23 cellular contexts compared by ENCODE assay signal in genomic region chr15:28023933-28024888, GRCh38.
"Had no signal": no experiment of that assay in that cellular context is flagged by ENCODE, and none has a peak within 500 bp of the region (broad histone marks: within the 10 kb centered on the region; RNA-seq: fewer than 3 reads in every experiment).

No MANE protein-coding gene starts in this region.

- H3K4me2 ChIP-seq: smooth muscle cell had no signal

- H3K9me3 ChIP-seq: heart right ventricle, left ventricle myocardium inferior, right atrium auricular region, suprapubic skin, tibial nerve had no signal

- H3K27me3 ChIP-seq: dorsolateral prefrontal cortex, heart right ventricle, right atrium auricular region, suprapubic skin, tibial nerve had no signal

- H3K4me1 ChIP-seq: heart right ventricle, left ventricle myocardium inferior, parathyroid adenoma, right atrium auricular region, suprapubic skin, tibial nerve had no signal

- H2AFZ ChIP-seq: parathyroid adenoma had no signal

- H3K79me2 ChIP-seq: parathyroid adenoma had no signal

- H3K27ac ChIP-seq: heart right ventricle, left ventricle myocardium inferior, parathyroid adenoma, right atrium auricular region, suprapubic skin, tibial nerve, WERI-Rb-1 had no signal

- ATAC-seq: heart right ventricle had no signal

- H3K4me3 ChIP-seq: dorsolateral prefrontal cortex, heart right ventricle, left ventricle myocardium inferior, right atrium auricular region, smooth muscle cell, suprapubic skin, tibial nerve had no signal

- DNase-seq: activated CD4-positive, alpha-beta memory T cell treated with anti-CD3 and anti-CD28 coated beads for 36 hours; activated CD4-positive, alpha-beta T cell treated with anti-CD3 and anti-CD28 coated beads, Interleukin-2, amount 10 ng/mL, durations not matched to agents 24 days and 14 days; activated CD4-positive, CD25-positive, alpha-beta regulatory T cell treated with anti-CD3 and anti-CD28 coated beads, Interleukin-2, amount 50 U/mL, for 72 hours; activated CD8-positive, alpha-beta memory T cell treated with anti-CD3 and anti-CD28 coated beads, Interleukin-2, amount 50 U/mL, for 48 hours; activated gamma-delta T cell; activated naive CD4-positive, alpha-beta T cell treated with anti-CD3 and anti-CD28 coated beads, Interleukin-2, amount 50 U/mL, for 16 hours; activated T-cell treated with anti-CD3 and anti-CD28 coated beads, Interleukin-2, amount 50 U/mL, for 24 hours; effector memory CD4-positive, alpha-beta T cell; erythroblast; foreskin fibroblast; heart right ventricle; left ventricle myocardium inferior; nephron progenitor cell; nucleus accumbens; stimulated activated CD4-positive, alpha-beta T cell treated with anti-CD3 and anti-CD28 coated beads, Interleukin-1b, Interleukin-23, amount 100 ng/mL, for 48 hours; stimulated activated naive CD4-positive, alpha-beta T cell; WERI-Rb-1 had no signal

- H3K36me3 ChIP-seq: heart right ventricle, left ventricle myocardium inferior, right atrium auricular region, suprapubic skin, WERI-Rb-1 had no signal
